Comparison of ENCODE assay signal across 7 cellular contexts in genomic region chr19:45798995-45799517, GRCh38. TPM values are rescaled to one million over a fixed set of nuclear protein-coding genes. Genes with fewer than 3 reads are reported as not detected.
DNase-seq lines count a peak whose midpoint lies in the region; ATAC-seq and TF ChIP-seq lines count a peak whose summit lies in the region.

No MANE protein-coding gene starts in this region.

- no peak overlapping the region for H3K27ac Mint-ChIP-seq in T-helper 2 cell treated with Interferon-gamma antibody and Interleukin-4, amounts not matched to agents 5 μg/mL and 100 μg/mL, for 36 hours

- no peaks in the 10 kb centered on the region for H3K27me3 ChIP-seq in body of pancreas

- 3% methylated on average over 10 of the region's 10 CpGs for WGBS in body of pancreas, 2 donors

- peak; percentile 86 for ATAC-seq in body of pancreas
- no peak for ATAC-seq in GM19452 (IDR thresholded peaks at IDR 0.05; ENCODE audit: unreplicated experiment)

- H3K4me1 Mint-ChIP-seq in T-helper 2 cell treated with Interferon-gamma antibody and Interleukin-4, amounts not matched to agents 5 μg/mL and 100 μg/mL, for 36 hours (ENCODE audit: low read depth): peaks cover 5% of the 10 kb centered on the region

- intact Hi-C loops in body of pancreas (cut with DNase I): no loop called here

- H3K36me3 Mint-ChIP-seq in T-helper 2 cell treated with Interferon-gamma antibody and Interleukin-4, amounts not matched to agents 5 μg/mL and 100 μg/mL, for 36 hours (ENCODE audit: low read depth): no peaks in the 10 kb centered on the region

- no peak overlapping the region for H3K4me3 ChIP-seq in GM12864 (ENCODE audit: low read depth, low read length)
- no peak overlapping the region for H3K4me3 ChIP-seq in NB4 (ENCODE audit: low read depth, low read length)
- no peak overlapping the region for H3K4me3 ChIP-seq in body of pancreas

- peak; percentile 79 for TF ChIP-seq CTCF in GM12864 (IDR thresholded peaks at IDR 0.05; ENCODE audit: low read depth, low read length, missing control alignments)
- peak; percentile 63 for TF ChIP-seq CTCF in NB4 (IDR thresholded peaks at IDR 0.05; ENCODE audit: low read depth, low read length)
- TF ChIP-seq CTCF in body of pancreas (IDR thresholded peaks at IDR 0.05): peak; percentile 76 to 89 (median 83)

- H3K36me3 ChIP-seq in body of pancreas (replicated peaks in 1 of 2; ENCODE audit: insufficient read depth in 1 of 2, low read depth in 2 of 2): no peaks in the 10 kb centered on the region

- no peaks in the 10 kb centered on the region for H3K9me3 ChIP-seq in body of pancreas

- H3K4me3 Mint-ChIP-seq in T-helper 2 cell treated with Interferon-gamma antibody and Interleukin-4, amounts not matched to agents 5 μg/mL and 100 μg/mL, for 36 hours: no peak overlapping the region

- H3K9me3 Mint-ChIP-seq in T-helper 2 cell treated with Interferon-gamma antibody and Interleukin-4, amounts not matched to agents 5 μg/mL and 100 μg/mL, for 36 hours: no peaks in the 10 kb centered on the region

- H3K27me3 Mint-ChIP-seq in T-helper 2 cell treated with Interferon-gamma antibody and Interleukin-4, amounts not matched to agents 5 μg/mL and 100 μg/mL, for 36 hours (ENCODE audit: low read depth): peaks cover 41% of the 10 kb centered on the region

- TF ChIP-seq POLR2A in NB4 (IDR thresholded peaks at IDR 0.05; ENCODE audit: extremely low read depth, insufficient read length): no peak
- TF ChIP-seq POLR2A in body of pancreas (IDR thresholded peaks at IDR 0.05): no peak

- H3K4me1 ChIP-seq in body of pancreas: peaks cover 6% of the 10 kb centered on the region

- DNase-seq in GM12864 (ENCODE audit: low read depth) (no peak), NB4 (ENCODE audit: low read depth) (peak; percentile 45), body of pancreas (peak; percentile 65 to 78 (median 68)), islet precursor cell (peak; percentile 80)
- DNase-seq in T-helper 2 cell treated with Interferon-gamma antibody and Interleukin-4, amounts not matched to agents 5 μg/mL and 100 μg/mL, for 36 hours (ENCODE audit: low spot score): peak; percentile 42
- DNase-seq in stimulated activated CD4-positive, alpha-beta T cell treated with anti-CD3 and anti-CD28 coated beads, Interleukin-1b, Interleukin-23, amount 100 ng/mL, for 4 hours (ENCODE audit: low read depth in 2 of 2): peak; percentile 49 to 55

- no peak overlapping the region for H3K27ac ChIP-seq in body of pancreas

RNA-seq across cellular contexts. Expression of gene DMWD, which starts 6.4 kb away (rescaled TPM):
- total RNA-seq in body of pancreas: 10 to 100 TPM; 19.7 to 20.4 TPM

RNA-seq across cellular contexts. Expression of gene RSPH6A, which starts 16.1 kb away (rescaled TPM):
- total RNA-seq in body of pancreas: under 1 TPM in 1 of 2 donors, not detected in 1; 0.33 TPM

RNA-seq across cellular contexts. Expression of gene DMPK, which starts 16.8 kb away (rescaled TPM):
- total RNA-seq in body of pancreas: 10 to 100 TPM; 57.9 to 81.4 TPM

RNA-seq across cellular contexts. Expression of gene SIX5, which starts 30.0 kb away (rescaled TPM):
- 10 to 100 TPM; 21.0 to 60.3 TPM for total RNA-seq in body of pancreas
